Comparison of ENCODE assay signal across 1 cellular context in the genomic region with DNA sequence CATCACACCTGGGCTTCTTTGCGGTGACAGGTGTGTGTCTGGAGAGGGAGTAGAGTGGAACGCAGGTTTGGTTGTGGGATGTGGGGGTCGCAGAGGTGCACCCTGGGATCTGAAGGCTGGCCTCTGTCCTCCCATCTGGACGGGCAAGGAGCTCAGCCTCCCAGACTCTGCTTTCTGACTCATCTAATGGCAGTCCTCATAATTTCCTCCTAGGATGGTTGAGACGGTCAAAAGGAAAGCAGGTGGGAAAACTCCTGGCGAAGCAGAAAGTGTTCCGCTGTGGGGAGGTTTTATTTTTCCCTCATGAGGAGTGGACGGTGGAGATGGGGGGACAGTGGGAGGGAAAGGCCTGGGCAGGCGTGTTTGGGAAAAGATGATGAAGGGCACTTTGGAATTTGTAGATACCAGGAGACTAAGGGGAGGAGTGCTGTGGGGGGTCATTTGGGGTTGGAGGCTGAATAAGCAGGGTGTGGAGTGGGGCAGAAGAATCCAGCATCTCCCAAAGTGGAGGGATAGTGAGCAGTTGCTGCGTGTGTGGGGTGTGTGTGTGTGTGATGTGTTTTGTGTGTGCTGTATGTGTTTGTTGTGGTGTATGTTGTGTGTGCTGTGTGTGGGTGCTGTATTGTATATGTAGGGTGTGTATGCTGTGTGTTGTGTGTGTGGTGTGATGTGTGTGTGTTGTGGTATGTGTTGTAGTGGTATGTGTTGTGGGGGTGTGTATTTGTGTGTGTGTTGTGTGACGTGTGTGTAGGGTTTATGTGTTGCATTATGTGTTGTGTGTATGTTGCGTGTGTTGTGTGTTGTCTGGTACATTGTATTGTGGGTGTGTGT.
TF ChIP-seq lines count a peak whose summit lies in the region.

No MANE protein-coding gene starts in this region.

TF ChIP-seq in SK-N-SH, 30 proteins besides CTCF, POLR2A, EP300 and RAD21:
- TF ChIP-seq, protein P1, sequence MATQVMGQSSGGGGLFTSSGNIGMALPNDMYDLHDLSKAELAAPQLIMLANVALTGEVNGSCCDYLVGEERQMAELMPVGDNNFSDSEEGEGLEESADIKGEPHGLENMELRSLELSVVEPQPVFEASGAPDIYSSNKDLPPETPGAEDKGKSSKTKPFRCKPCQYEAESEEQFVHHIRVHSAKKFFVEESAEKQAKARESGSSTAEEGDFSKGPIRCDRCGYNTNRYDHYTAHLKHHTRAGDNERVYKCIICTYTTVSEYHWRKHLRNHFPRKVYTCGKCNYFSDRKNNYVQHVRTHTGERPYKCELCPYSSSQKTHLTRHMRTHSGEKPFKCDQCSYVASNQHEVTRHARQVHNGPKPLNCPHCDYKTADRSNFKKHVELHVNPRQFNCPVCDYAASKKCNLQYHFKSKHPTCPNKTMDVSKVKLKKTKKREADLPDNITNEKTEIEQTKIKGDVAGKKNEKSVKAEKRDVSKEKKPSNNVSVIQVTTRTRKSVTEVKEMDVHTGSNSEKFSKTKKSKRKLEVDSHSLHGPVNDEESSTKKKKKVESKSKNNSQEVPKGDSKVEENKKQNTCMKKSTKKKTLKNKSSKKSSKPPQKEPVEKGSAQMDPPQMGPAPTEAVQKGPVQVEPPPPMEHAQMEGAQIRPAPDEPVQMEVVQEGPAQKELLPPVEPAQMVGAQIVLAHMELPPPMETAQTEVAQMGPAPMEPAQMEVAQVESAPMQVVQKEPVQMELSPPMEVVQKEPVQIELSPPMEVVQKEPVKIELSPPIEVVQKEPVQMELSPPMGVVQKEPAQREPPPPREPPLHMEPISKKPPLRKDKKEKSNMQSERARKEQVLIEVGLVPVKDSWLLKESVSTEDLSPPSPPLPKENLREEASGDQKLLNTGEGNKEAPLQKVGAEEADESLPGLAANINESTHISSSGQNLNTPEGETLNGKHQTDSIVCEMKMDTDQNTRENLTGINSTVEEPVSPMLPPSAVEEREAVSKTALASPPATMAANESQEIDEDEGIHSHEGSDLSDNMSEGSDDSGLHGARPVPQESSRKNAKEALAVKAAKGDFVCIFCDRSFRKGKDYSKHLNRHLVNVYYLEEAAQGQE (IDR thresholded peaks at IDR 0.05; ENCODE audit: low read depth, low read length) = 0 out of 2 replicates have a peak, but pooled peaks have one; percentile 43
- TF ChIP-seq IRF3 (IDR thresholded peaks at IDR 0.05; ENCODE audit: low read depth, low read length) = no peak
- no peak for TF ChIP-seq ELF1 (IDR thresholded peaks at IDR 0.05)
- TF ChIP-seq JUND (IDR thresholded peaks at IDR 0.05) = no peak
- no peak; the same call in 1 of the 2 replicates for TF ChIP-seq RXRA (IDR thresholded peaks at IDR 0.05; ENCODE audit: borderline replicate concordance, low read depth)
- TF ChIP-seq MXI1 (IDR thresholded peaks at IDR 0.05; ENCODE audit: low read depth, low read length) = no peak
- no peak for TF ChIP-seq NRF1 (IDR thresholded peaks at IDR 0.05; ENCODE audit: low read depth, low read length)
- no peak for TF ChIP-seq GABPA (IDR thresholded peaks at IDR 0.05; ENCODE audit: low read depth)
- peak; percentile 67 for TF ChIP-seq TCF12 (IDR thresholded peaks at IDR 0.05)
- TF ChIP-seq MEF2A (IDR thresholded peaks at IDR 0.05; ENCODE audit: borderline replicate concordance, low read depth) = no peak
- TF ChIP-seq, protein P2, sequence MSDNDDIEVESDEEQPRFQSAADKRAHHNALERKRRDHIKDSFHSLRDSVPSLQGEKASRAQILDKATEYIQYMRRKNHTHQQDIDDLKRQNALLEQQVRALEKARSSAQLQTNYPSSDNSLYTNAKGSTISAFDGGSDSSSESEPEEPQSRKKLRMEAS (IDR thresholded peaks at IDR 0.05; ENCODE audit: low read depth) = peak; percentile 60; the same call in 1 of the 2 replicates
- TF ChIP-seq YY1 (IDR thresholded peaks at IDR 0.05; ENCODE audit: low read depth) = no peak
- TF ChIP-seq GATA2 (CRISPR knock-in tag; IDR thresholded peaks at IDR 0.05) = no peak
- TF ChIP-seq SIN3A (IDR thresholded peaks at IDR 0.05; ENCODE audit: borderline replicate concordance, low read depth, low read length) = no peak
- no peak for TF ChIP-seq CHD2 (IDR thresholded peaks at IDR 0.05; ENCODE audit: low read length, partially characterized antibody)
- no peak for TF ChIP-seq SMC3 (IDR thresholded peaks at IDR 0.05; ENCODE audit: low read depth, low read length)
- peak; percentile 63 for TF ChIP-seq FOSL2 (IDR thresholded peaks at IDR 0.05; ENCODE audit: borderline replicate concordance, low read depth)
- TF ChIP-seq NFIC (IDR thresholded peaks at IDR 0.05; ENCODE audit: borderline replicate concordance) = no peak
- TF ChIP-seq ZBTB33 (IDR thresholded peaks at IDR 0.05; ENCODE audit: borderline replicate concordance, low read depth) = no peak
- TF ChIP-seq RFX5 (IDR thresholded peaks at IDR 0.05; ENCODE audit: low read length) = no peak
- TF ChIP-seq FOXM1 (IDR thresholded peaks at IDR 0.05; ENCODE audit: low read depth) = no peak
- no peak for TF ChIP-seq RCOR1 (IDR thresholded peaks at IDR 0.05; ENCODE audit: low read length)
- no peak for TF ChIP-seq PBX3 (IDR thresholded peaks at IDR 0.05)
- TF ChIP-seq POLR2AphosphoS5 (IDR thresholded peaks at IDR 0.05; ENCODE audit: low read depth, low read length) = 0 out of 2 replicates have a peak, but pooled peaks have one; percentile 35
- TF ChIP-seq EZH2phosphoT487 (IDR thresholded peaks at IDR 0.05; ENCODE audit: borderline replicate concordance, low read depth) = no peak
- 0 out of 2 replicates have a peak, but pooled peaks have one; percentile 8 for TF ChIP-seq TAF1 (IDR thresholded peaks at IDR 0.05; ENCODE audit: borderline replicate concordance, low read depth, low read length)
- TF ChIP-seq, protein P3, sequence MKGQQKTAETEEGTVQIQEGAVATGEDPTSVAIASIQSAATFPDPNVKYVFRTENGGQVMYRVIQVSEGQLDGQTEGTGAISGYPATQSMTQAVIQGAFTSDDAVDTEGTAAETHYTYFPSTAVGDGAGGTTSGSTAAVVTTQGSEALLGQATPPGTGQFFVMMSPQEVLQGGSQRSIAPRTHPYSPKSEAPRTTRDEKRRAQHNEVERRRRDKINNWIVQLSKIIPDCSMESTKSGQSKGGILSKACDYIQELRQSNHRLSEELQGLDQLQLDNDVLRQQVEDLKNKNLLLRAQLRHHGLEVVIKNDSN (IDR thresholded peaks at IDR 0.05; ENCODE audit: borderline replicate concordance, low read depth) = no peak
- TF ChIP-seq TEAD4 (IDR thresholded peaks at IDR 0.05; ENCODE audit: borderline replicate concordance, insufficient read depth) = no peak
- TF ChIP-seq FOXJ3 (CRISPR knock-in tag; IDR thresholded peaks at IDR 0.05) = no peak
- TF ChIP-seq, protein P4, sequence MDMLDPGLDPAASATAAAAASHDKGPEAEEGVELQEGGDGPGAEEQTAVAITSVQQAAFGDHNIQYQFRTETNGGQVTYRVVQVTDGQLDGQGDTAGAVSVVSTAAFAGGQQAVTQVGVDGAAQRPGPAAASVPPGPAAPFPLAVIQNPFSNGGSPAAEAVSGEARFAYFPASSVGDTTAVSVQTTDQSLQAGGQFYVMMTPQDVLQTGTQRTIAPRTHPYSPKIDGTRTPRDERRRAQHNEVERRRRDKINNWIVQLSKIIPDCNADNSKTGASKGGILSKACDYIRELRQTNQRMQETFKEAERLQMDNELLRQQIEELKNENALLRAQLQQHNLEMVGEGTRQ (IDR thresholded peaks at IDR 0.05; ENCODE audit: borderline replicate concordance, low read depth, low read length) = no peak
TF ChIP-seq in SK-N-SH: peak in this region for 6.
